ENCODE assay signal across 8 cellular contexts in genomic region chr7:23597908-23598224, GRCh38. TPM values are rescaled to one million over a fixed set of nuclear protein-coding genes. Genes with fewer than 3 reads are reported as not detected.
DNase-seq lines count a peak whose midpoint lies in the region; ATAC-seq and TF ChIP-seq lines count a peak whose summit lies in the region.

No MANE protein-coding gene starts in this region.

- H3K9me3 Mint-ChIP-seq in CD8-positive, alpha-beta T cell, result no peaks in the 10 kb centered on the region
- peaks cover 6% of the 10 kb centered on the region for H3K9me3 Mint-ChIP-seq in glutamatergic neuron (ENCODE audit: unreplicated experiment)

- in situ Hi-C loops in HAP-1 (cut with MboI; ENCODE audit: low sequenced_read_pairs), result no loop called here

- H3K9me3 ChIP-seq in CD8-positive, alpha-beta T cell (ENCODE audit: low read length), result no peaks in the 10 kb centered on the region
- H3K9me3 ChIP-seq in HAP-1, result no peaks in the 10 kb centered on the region
- H3K9me3 ChIP-seq in WERI-Rb-1 (ENCODE audit: severe bottlenecking), result no peaks in the 10 kb centered on the region
- no peaks in the 10 kb centered on the region for H3K9me3 ChIP-seq in sigmoid colon

- peaks cover 38% of the 10 kb centered on the region for H3K4me1 Mint-ChIP-seq in CD8-positive, alpha-beta T cell (ENCODE audit: low read depth)
- H3K4me1 Mint-ChIP-seq in glutamatergic neuron (ENCODE audit: low read depth, unreplicated experiment), result peaks cover 13% of the 10 kb centered on the region

- 1 to 2% methylated on average over 7 of the region's 7 CpGs for WGBS in sigmoid colon, 2 donors

- POLR2A ChIA-PET in CD8-positive, alpha-beta T cell (lab: Charles Lee), result interaction anchor here (1.3 kb wide), 2 partner anchors 82 to 84 kb away, joined by 5 to 9 read pairs; partner anchors contain the start of gene FAM221A

- CTCF ChIA-PET in CD8-positive, alpha-beta T cell (lab: Charles Lee), result interaction anchor here (1.2 to 2.0 kb wide), 3 partner anchors 27 to 99 kb away, joined by 5 to 8 read pairs (median 6); no protein-coding TSS in a partner anchor

- TF ChIP-seq CTCF in CD8-positive, alpha-beta T cell (IDR thresholded peaks at IDR 0.05), result no peak
- no peak for TF ChIP-seq CTCF in WERI-Rb-1 (IDR thresholded peaks at IDR 0.05; ENCODE audit: low read depth, low read length)
- TF ChIP-seq CTCF in glutamatergic neuron (IDR thresholded peaks at IDR 0.05; ENCODE audit: partially characterized antibody, unreplicated experiment), result no peak
- no peak for TF ChIP-seq CTCF in sigmoid colon (IDR thresholded peaks at IDR 0.05)

- peak overlapping the region; percentile 85 for H3K4me3 Mint-ChIP-seq in CD8-positive, alpha-beta T cell
- H3K4me3 Mint-ChIP-seq in glutamatergic neuron (ENCODE audit: unreplicated experiment), result peak overlapping the region; percentile 97

- ATAC-seq in CD8-positive, alpha-beta T cell, result no peak
- ATAC-seq in activated CD4-positive, CD25-positive, alpha-beta regulatory T cell treated with anti-CD3 and anti-CD28 coated beads, Interleukin-2, amount 50 U/mL, for 24 hours, result no peak

- H3K36me3 Mint-ChIP-seq in CD8-positive, alpha-beta T cell, result peaks cover 3% of the 10 kb centered on the region
- H3K36me3 Mint-ChIP-seq in glutamatergic neuron (ENCODE audit: unreplicated experiment), result no peaks in the 10 kb centered on the region

- H3K4me1 ChIP-seq in CD8-positive, alpha-beta T cell (ENCODE audit: insufficient read depth, low read length), result peaks cover 21% of the 10 kb centered on the region
- H3K4me1 ChIP-seq in HAP-1 (peaks cover 16% of the 10 kb centered on the region), sigmoid colon (peaks cover 0 to 24% (median 9%) of the 10 kb centered on the region in 4 donors)

- peak overlapping the region; percentile 17 for H3K27ac ChIP-seq in CD8-positive, alpha-beta T cell (ENCODE audit: low read depth, low read length)
- peak overlapping the region; percentile 83 for H3K27ac ChIP-seq in WERI-Rb-1
- H3K27ac ChIP-seq in sigmoid colon, result peak overlapping the region; percentile 94 to 99 (median 99)

- H3K4me3 ChIP-seq in CD8-positive, alpha-beta T cell (ENCODE audit: low read depth, low read length), result peak overlapping the region; percentile 91
- H3K4me3 ChIP-seq in HAP-1, result peak overlapping the region; percentile 59
- peak overlapping the region; percentile 97 for H3K4me3 ChIP-seq in WERI-Rb-1 (ENCODE audit: low read depth, low read length)
- peak overlapping the region; percentile 62 to 94 (median 76) for H3K4me3 ChIP-seq in sigmoid colon

- H3K27me3 Mint-ChIP-seq in CD8-positive, alpha-beta T cell (ENCODE audit: low read depth), result no peaks in the 10 kb centered on the region
- H3K27me3 Mint-ChIP-seq in glutamatergic neuron (ENCODE audit: unreplicated experiment), result peaks cover 6% of the 10 kb centered on the region

- H3K36me3 ChIP-seq in CD8-positive, alpha-beta T cell (ENCODE audit: insufficient read depth, low read length), result no peaks in the 10 kb centered on the region
- no peaks in the 10 kb centered on the region for H3K36me3 ChIP-seq in HAP-1 (replicated peaks)
- H3K36me3 ChIP-seq in WERI-Rb-1, result 0 out of 2 replicates have a peak, but pooled peaks cover 3% of the 10 kb centered on the region
- no peaks in the 10 kb centered on the region for H3K36me3 ChIP-seq in sigmoid colon

- peak in 1 of 7 experiments; percentile 30 for DNase-seq in CD8-positive, alpha-beta T cell
- DNase-seq in HAP-1 (ENCODE audit: low spot score in 2 of 2), result no peak
- peak; percentile 13 for DNase-seq in WERI-Rb-1
- peak; percentile 26 for DNase-seq in glutamatergic neuron
- no peak for DNase-seq in sigmoid colon
- DNase-seq in iPS-NIHi11 (ENCODE audit: low spot score), result no peak
- DNase-seq in NCI-H146 (lab: John Stamatoyannopoulos, UW), result no peak

- intact Hi-C loops in CD8-positive, alpha-beta T cell (cut with DNase I, micrococcal nuclease), result loop anchor here (1.0 to 10.0 kb wide), 13 partner anchors 51 to 1583 kb away; partner anchors contain the start of genes FAM221A (in 2 of the 2), MALSU1 (in 2 of the 2), PALS2 (in 2 of the 2) and KLHL7 (in 1 of the 2)
- intact Hi-C loops in sigmoid colon (cut with DNase I), result loop anchor here (1.0 kb wide), 1 partner anchor 82 kb away; the partner anchor contains the start of gene FAM221A

- no peaks in the 10 kb centered on the region for H3K27me3 ChIP-seq in CD8-positive, alpha-beta T cell (ENCODE audit: insufficient read depth, low read length)
- H3K27me3 ChIP-seq in HAP-1 (ENCODE audit: low read depth) (no peaks in the 10 kb centered on the region), WERI-Rb-1 (ENCODE audit: insufficient read depth, low read depth, severe bottlenecking) (no peaks in the 10 kb centered on the region), sigmoid colon (no peaks in the 10 kb centered on the region)

- no peak for TF ChIP-seq POLR2A in sigmoid colon (IDR thresholded peaks at IDR 0.05)

- no peak for TF ChIP-seq EP300 in sigmoid colon (IDR thresholded peaks at IDR 0.05)

- H3K27ac Mint-ChIP-seq in CD8-positive, alpha-beta T cell, result peak overlapping the region; percentile 49
- peak overlapping the region; percentile 96 for H3K27ac Mint-ChIP-seq in glutamatergic neuron (ENCODE audit: unreplicated experiment)

RNA-seq across cellular contexts. Expression of gene CCDC126, which starts 0.7 kb away (rescaled TPM):
- total RNA-seq in CD8-positive, alpha-beta T cell, result 10 to 100 TPM; 10.8 to 11.9 TPM
- total RNA-seq in glutamatergic neuron (ENCODE audit: unreplicated experiment), result 17.4 TPM
- total RNA-seq in sigmoid colon, result 10 to 100 TPM; 11.1 to 25.0 (median 14.7) TPM
- polyA plus RNA-seq in sigmoid colon, result 1 to 10 TPM; 5.0 to 5.8 (median 5.4) TPM

Comparison
In these comparisons a context has a peak if more than half of its experiments do, and no peak if none do; other contexts are left out.
1. DNase-seq: peak in WERI-Rb-1 (single experiment) and glutamatergic neuron (single experiment); none in HAP-1 (0 of 2), sigmoid colon (single experiment), iPS-NIHi11 (single experiment) and NCI-H146 (single experiment).
2. H3K27ac ChIP-seq: peak in every context shown above with its lines; median percentile 99 in sigmoid colon; 83 in WERI-Rb-1; 17 in CD8-positive, alpha-beta T cell.
3. Peak in every context shown above with its lines, with median percentiles within 50 percentile points of each other: H3K4me3 ChIP-seq.